ENCODE assay signal across 8 cellular contexts in the genomic region with DNA sequence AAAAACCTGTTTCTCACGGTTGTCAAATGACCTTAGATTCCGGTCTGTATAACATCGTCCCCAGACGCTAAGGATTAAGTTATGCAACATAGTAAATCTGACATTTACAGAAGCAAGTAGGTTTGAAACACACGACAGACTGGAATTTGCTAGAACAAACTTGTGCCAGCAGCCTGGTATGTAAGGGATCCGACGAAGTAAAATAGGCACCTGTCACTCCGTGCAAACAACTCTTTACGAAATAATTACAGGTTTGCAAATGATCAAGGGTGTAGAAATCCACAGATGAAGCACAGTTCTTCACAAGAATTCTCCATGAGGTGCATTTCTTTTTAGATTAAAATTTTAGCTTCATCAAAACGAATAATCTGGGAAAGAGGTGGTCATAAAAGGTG. TPM values are rescaled to one million over a fixed set of nuclear protein-coding genes. Genes with fewer than 3 reads are reported as not detected.
DNase-seq lines count a peak whose midpoint lies in the region; ATAC-seq and TF ChIP-seq lines count a peak whose summit lies in the region.

No MANE protein-coding gene starts in this region.

- ATAC-seq in GM18870 (IDR thresholded peaks at IDR 0.05; ENCODE audit: unreplicated experiment) (peak; percentile 27), HG03135 (IDR thresholded peaks at IDR 0.05; ENCODE audit: unreplicated experiment) (peak; percentile 19)

- H3K9ac ChIP-seq in neural cell (ENCODE audit: low read length), result peak overlapping the region; percentile 70

- in situ Hi-C loops in ACHN (cut with HindIII; ENCODE audit: low pct_ligation_motif_present, low pct_unique_long_range_greater_than_20kb, low sequenced_read_pairs), result no loop called here

- H3K4me3 ChIP-seq in epithelial cell of proximal tubule (ENCODE audit: low read depth, low read length) (peak overlapping the region; percentile 73), neural cell (ENCODE audit: low read length) (peak overlapping the region; percentile 79)

- no peak overlapping the region for H3K27ac ChIP-seq in neural cell (ENCODE audit: low read length)

- no peaks in the 10 kb centered on the region for H3K9me3 ChIP-seq in neural cell (ENCODE audit: low read length)

- H3K9me2 ChIP-seq in neural cell (ENCODE audit: insufficient read depth, low read length), result no peaks in the 10 kb centered on the region

- no peaks in the 10 kb centered on the region for H3K79me2 ChIP-seq in neural cell (replicated peaks; ENCODE audit: insufficient read depth, low read length)

- TF ChIP-seq RAD21 in neural cell (conservative IDR thresholded peaks at IDR 0.05), result no peak

- H3K4me2 ChIP-seq in neural cell (ENCODE audit: low read length), result peak overlapping the region; percentile 47

- TF ChIP-seq CTCF in epithelial cell of proximal tubule (conservative IDR thresholded peaks at IDR 0.05; ENCODE audit: low read depth, low read length) (no peak), neural cell (IDR thresholded peaks at IDR 0.05; ENCODE audit: poor library complexity, severe bottlenecking) (no peak)

- no peaks in the 10 kb centered on the region for H4K20me1 ChIP-seq in neural cell (ENCODE audit: insufficient read depth)

- H3K27me3 ChIP-seq in neural cell (ENCODE audit: insufficient read depth, low read depth, low read length), result no peaks in the 10 kb centered on the region

- H3F3A ChIP-seq in neural cell (ENCODE audit: insufficient read depth, low read length, poor library complexity, severe bottlenecking), result no peaks in the 10 kb centered on the region

- DNase-seq in ACHN, result peak; percentile 19
- peak; percentile 15 for DNase-seq in SK-N-DZ (ENCODE audit: low spot score)
- DNase-seq in epithelial cell of proximal tubule (ENCODE audit: low read depth), result no peak
- DNase-seq in T-helper 9 cell, result no peak
- DNase-seq in activated CD4-positive, alpha-beta T cell treated with anti-CD3 and anti-CD28 coated beads, Interleukin-2, amount 50 U/mL, for 4 hours, result no peak

- TF ChIP-seq EP300 in neural cell (conservative IDR thresholded peaks at IDR 0.05; ENCODE audit: poor library complexity, severe bottlenecking), result no peak

- peak overlapping the region; percentile 41 for H2AFZ ChIP-seq in neural cell (ENCODE audit: low read depth, low read length)

- H3K36me3 ChIP-seq in neural cell (ENCODE audit: insufficient read depth, low read length), result no peaks in the 10 kb centered on the region

TF ChIP-seq in neural cell, 6 proteins besides CTCF, POLR2A, EP300 and RAD21:
- TF ChIP-seq TAF1 (IDR thresholded peaks at IDR 0.05; ENCODE audit: low read depth) (no peak), POLR2AphosphoS5 (IDR thresholded peaks at IDR 0.05) (no peak), SMC3 (conservative IDR thresholded peaks at IDR 0.05; ENCODE audit: poor library complexity) (no peak), MXI1 (conservative IDR thresholded peaks at IDR 0.05; ENCODE audit: poor library complexity, severe bottlenecking) (no peak), EZH2 (IDR thresholded peaks at IDR 0.05; ENCODE audit: borderline replicate concordance, insufficient read depth, low read length, poor library complexity, severe bottlenecking) (no peak)
- TF ChIP-seq, protein P1, sequence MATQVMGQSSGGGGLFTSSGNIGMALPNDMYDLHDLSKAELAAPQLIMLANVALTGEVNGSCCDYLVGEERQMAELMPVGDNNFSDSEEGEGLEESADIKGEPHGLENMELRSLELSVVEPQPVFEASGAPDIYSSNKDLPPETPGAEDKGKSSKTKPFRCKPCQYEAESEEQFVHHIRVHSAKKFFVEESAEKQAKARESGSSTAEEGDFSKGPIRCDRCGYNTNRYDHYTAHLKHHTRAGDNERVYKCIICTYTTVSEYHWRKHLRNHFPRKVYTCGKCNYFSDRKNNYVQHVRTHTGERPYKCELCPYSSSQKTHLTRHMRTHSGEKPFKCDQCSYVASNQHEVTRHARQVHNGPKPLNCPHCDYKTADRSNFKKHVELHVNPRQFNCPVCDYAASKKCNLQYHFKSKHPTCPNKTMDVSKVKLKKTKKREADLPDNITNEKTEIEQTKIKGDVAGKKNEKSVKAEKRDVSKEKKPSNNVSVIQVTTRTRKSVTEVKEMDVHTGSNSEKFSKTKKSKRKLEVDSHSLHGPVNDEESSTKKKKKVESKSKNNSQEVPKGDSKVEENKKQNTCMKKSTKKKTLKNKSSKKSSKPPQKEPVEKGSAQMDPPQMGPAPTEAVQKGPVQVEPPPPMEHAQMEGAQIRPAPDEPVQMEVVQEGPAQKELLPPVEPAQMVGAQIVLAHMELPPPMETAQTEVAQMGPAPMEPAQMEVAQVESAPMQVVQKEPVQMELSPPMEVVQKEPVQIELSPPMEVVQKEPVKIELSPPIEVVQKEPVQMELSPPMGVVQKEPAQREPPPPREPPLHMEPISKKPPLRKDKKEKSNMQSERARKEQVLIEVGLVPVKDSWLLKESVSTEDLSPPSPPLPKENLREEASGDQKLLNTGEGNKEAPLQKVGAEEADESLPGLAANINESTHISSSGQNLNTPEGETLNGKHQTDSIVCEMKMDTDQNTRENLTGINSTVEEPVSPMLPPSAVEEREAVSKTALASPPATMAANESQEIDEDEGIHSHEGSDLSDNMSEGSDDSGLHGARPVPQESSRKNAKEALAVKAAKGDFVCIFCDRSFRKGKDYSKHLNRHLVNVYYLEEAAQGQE (IDR thresholded peaks at IDR 0.05; ENCODE audit: borderline replicate concordance), result no peak

RNA-seq across cellular contexts. Expression of gene MOCS2, which starts 0.5 kb away (rescaled TPM):
- 31.1 and 34.1 TPM in 2 replicates for polyA plus RNA-seq in SK-N-DZ (2014; cell fraction: cytosol; rRNA removed)
- 19.2 and 20.7 TPM in 2 replicates for polyA plus RNA-seq in SK-N-DZ (2014; cell fraction: nucleus; rRNA removed)
- total RNA-seq in epithelial cell of proximal tubule, result 35.5 and 39.8 TPM in 2 replicates
- polyA plus RNA-seq in neural cell, result 69.2 and 71.0 TPM in 2 replicates
- 49.4 and 58.3 TPM in 2 replicates for polyA minus RNA-seq in neural cell

Comparison
In these comparisons a context has a peak if more than half of its experiments do, and no peak if none do; other contexts are left out.
1. DNase-seq: peak in ACHN (single experiment) and SK-N-DZ (single experiment); none in epithelial cell of proximal tubule (single experiment), T-helper 9 cell (single experiment) and activated CD4-positive, alpha-beta T cell treated with anti-CD3 and anti-CD28 coated beads, Interleukin-2, amount 50 U/mL, for 4 hours (0 of 2).